Comparison of ENCODE assay signal across 22 cellular contexts in the genomic region with DNA sequence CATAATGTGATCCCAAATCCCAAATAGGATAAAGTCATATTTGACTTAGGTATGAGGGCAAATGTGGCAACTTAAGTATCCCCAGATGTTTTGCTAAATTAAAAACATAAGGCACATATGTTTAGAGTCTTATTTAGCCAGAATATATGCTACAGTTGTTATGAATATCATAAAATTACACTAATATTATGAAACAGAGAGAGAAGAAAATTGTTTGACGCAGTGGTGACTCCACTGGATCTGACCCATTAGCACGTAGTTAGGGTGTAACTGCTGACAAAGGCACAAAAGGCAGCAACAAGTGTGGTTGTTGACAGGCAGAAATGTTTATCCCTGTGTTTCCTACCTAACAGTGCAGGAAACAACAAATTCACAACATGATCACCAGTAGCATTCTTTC.
DNase-seq lines count a peak whose midpoint lies in the region; TF ChIP-seq lines count a peak whose summit lies in the region.
"Had no signal": no experiment of that assay in that cellular context is flagged by ENCODE, and none has a peak within 500 bp of the region (broad histone marks: within the 10 kb centered on the region; RNA-seq: fewer than 3 reads in every experiment).

No MANE protein-coding gene starts in this region.

- no peaks in the 10 kb centered on the region for H3K36me3 ChIP-seq in adipocyte (ENCODE audit: control insufficient read depth, insufficient read depth, low read length, severe bottlenecking)
- H3K36me3 ChIP-seq in uterus, result no peaks in the 10 kb centered on the region
- H3K36me3 ChIP-seq: BE2C, HAP-1 had no signal

- H3K9me3 ChIP-seq in adipocyte (ENCODE audit: control insufficient read depth, low read length) (peaks cover 7% of the 10 kb centered on the region), uterus (no peaks in the 10 kb centered on the region)
- H3K9me3 ChIP-seq: A549, BE2C, HAP-1 had no signal

- no peaks in the 10 kb centered on the region for H3K27me3 ChIP-seq in adipocyte (replicated peaks; ENCODE audit: control insufficient read depth, insufficient read depth, low read length)
- no peaks in the 10 kb centered on the region for H3K27me3 ChIP-seq in uterus
- H3K27me3 ChIP-seq: BE2C had no signal

- intact Hi-C loops in uterus (cut with DNase I; ENCODE audit: low total_unique reads), result no loop called here

- DNase-seq in AG08395 (ENCODE audit: low spot score) (peak; percentile 13), adipocyte (ENCODE audit: low read depth) (peak; percentile 34), fibroblast of peridontal ligament (ENCODE audit: extremely low read depth) (peak; percentile 47), uterus (no peak), NCI-H526 (lab: John Stamatoyannopoulos, UW) (no peak), T-helper 1 cell (no peak)
- no peak for DNase-seq in activated CD4-positive, alpha-beta T cell treated with anti-CD3 and anti-CD28 coated beads, Interleukin-2, amount 50 U/mL, for 4 hours
- DNase-seq: BE2C; C1 segment of cervical spinal cord; CD4-positive, CD25-positive, alpha-beta regulatory T cell; CD8-positive, alpha-beta memory T cell; COR-L47; DMS 273 treated with DMSO at 0.1 percent for 48 hours; DMS53; DND-41; EL had no signal

- peaks cover 11% of the 10 kb centered on the region for H3K4me1 ChIP-seq in adipocyte (ENCODE audit: control insufficient read depth, insufficient read depth, low read length)
- H3K4me1 ChIP-seq in uterus, result no peaks in the 10 kb centered on the region
- H3K4me1 ChIP-seq: A549, BE2C, HAP-1 had no signal

- no peak for TF ChIP-seq POLR2A in uterus (IDR thresholded peaks at IDR 0.05)

- no peak overlapping the region for H3K4me3 ChIP-seq in adipocyte (ENCODE audit: low read length)
- no peak overlapping the region for H3K4me3 ChIP-seq in uterus
- H3K4me3 ChIP-seq: A549, GM12878, HAP-1 had no signal

- peak overlapping the region; percentile 51 to 66 for H3K27ac ChIP-seq in uterus
- H3K27ac ChIP-seq: 22Rv1, A549, GM23248, HL-60 had no signal

- no peak for TF ChIP-seq CTCF in uterus (IDR thresholded peaks at IDR 0.05)

- no peak overlapping the region for H3K9ac ChIP-seq in adipocyte (ENCODE audit: low read length)

Comparison
In these comparisons a context has a peak if more than half of its experiments do, and no peak if none do; other contexts are left out.
1. DNase-seq: peak in AG08395 (single experiment), adipocyte (single experiment) and fibroblast of peridontal ligament (single experiment); none in uterus (0 of 2), NCI-H526 (0 of 2), activated CD4-positive, alpha-beta T cell treated with anti-CD3 and anti-CD28 coated beads, Interleukin-2, amount 50 U/mL, for 4 hours (0 of 2) and T-helper 1 cell (0 of 5).